17 cellular contexts compared by ENCODE assay signal in genomic region chr11:132790466-132790865, GRCh38.
DNase-seq lines count a peak whose midpoint lies in the region; ATAC-seq lines count a peak whose summit lies in the region.
"Had no signal": no experiment of that assay in that cellular context is flagged by ENCODE, and none has a peak within 500 bp of the region (broad histone marks: within the 10 kb centered on the region; RNA-seq: fewer than 3 reads in every experiment).

No MANE protein-coding gene starts in this region.

- H4K8ac ChIP-seq in mesenchymal stem cell (ENCODE audit: low read length) = peak overlapping the region; percentile 61

- no peaks in the 10 kb centered on the region for H3K27me3 ChIP-seq in mesenchymal stem cell (ENCODE audit: control insufficient read depth in 1 of 2, insufficient read depth in 1 of 2, low read length in 2 of 2)
- H3K27me3 ChIP-seq: BLaER1 had no signal

- H3K18ac ChIP-seq in mesenchymal stem cell (ENCODE audit: low read depth in 1 of 2, low read length in 2 of 2) = no peak overlapping the region

- no peak overlapping the region for H3K9ac ChIP-seq in mesenchymal stem cell (ENCODE audit: low read length)
- H3K9ac ChIP-seq: BLaER1 had no signal

- H3K4me3 ChIP-seq in mesenchymal stem cell (ENCODE audit: insufficient read depth in 1 of 2, low read depth in 1 of 2, low read length in 2 of 2) = no peak overlapping the region
- H3K4me3 ChIP-seq: BLaER1 had no signal

- H3K9me3 ChIP-seq in mesenchymal stem cell (ENCODE audit: control insufficient read depth, low read length) = no peaks in the 10 kb centered on the region
- H3K9me3 ChIP-seq: BLaER1, Caco-2 had no signal

- no peak overlapping the region for H3K14ac ChIP-seq in mesenchymal stem cell (ENCODE audit: low read length in 2 of 2)

- no peak for ATAC-seq in HG02981 (IDR thresholded peaks at IDR 0.05; ENCODE audit: unreplicated experiment)
- ATAC-seq: CD8-positive, alpha-beta T cell; HCT116 had no signal

- in situ Hi-C loops in G401 (cut with HindIII; ENCODE audit: low sequenced_read_pairs) = no loop called here

- no peaks in the 10 kb centered on the region for H3K4me1 ChIP-seq in mesenchymal stem cell (ENCODE audit: control insufficient read depth, insufficient read depth, low read depth, low read length)
- H3K4me1 ChIP-seq: Caco-2 had no signal

- no peak overlapping the region for H3K4me2 ChIP-seq in mesenchymal stem cell (ENCODE audit: low read length, poor library complexity, severe bottlenecking)

- no peak overlapping the region for H2BK15ac ChIP-seq in mesenchymal stem cell (ENCODE audit: low read depth, poor library complexity, severe bottlenecking)

- no peak overlapping the region for H3K27ac ChIP-seq in mesenchymal stem cell (ENCODE audit: low read length, poor library complexity, severe bottlenecking)
- H3K27ac ChIP-seq: 22Rv1, BLaER1, C4-2B had no signal

- no peak overlapping the region for H3K23ac ChIP-seq in mesenchymal stem cell (ENCODE audit: low read length in 2 of 2)

- WGBS in mesenchymal stem cell = 91% methylated on average over 4 of the region's 5 CpGs

- H2AFZ ChIP-seq in mesenchymal stem cell (ENCODE audit: low read depth, low read length) = no peak overlapping the region

- no peak overlapping the region for H2BK120ac ChIP-seq in mesenchymal stem cell (ENCODE audit: low read depth, low read length)

- DNase-seq in G401 (ENCODE audit: low spot score) (peak; percentile 65), cerebellum (ENCODE audit: low spot score) (peak; percentile 32), mesenchymal stem cell (no peak), GM03348 (ENCODE audit: low spot score) (no peak), hepatic stellate cell (ENCODE audit: low spot score) (no peak)
- DNase-seq: Caco-2; CD4-positive, CD25-positive, alpha-beta regulatory T cell; CD8-positive, alpha-beta T cell; DMS153; DND-41; GDM1; H9 had no signal

- H2BK12ac ChIP-seq in mesenchymal stem cell (ENCODE audit: low read length in 2 of 2) = no peak overlapping the region

- H2BK5ac ChIP-seq in mesenchymal stem cell (ENCODE audit: low read depth, low read length, poor library complexity, severe bottlenecking) = no peak overlapping the region

- H4K91ac ChIP-seq in mesenchymal stem cell (ENCODE audit: low read length) = no peak overlapping the region

- no peak overlapping the region for H2AK5ac ChIP-seq in mesenchymal stem cell (ENCODE audit: low read length, severe bottlenecking)

- no peak overlapping the region for H3K4ac ChIP-seq in mesenchymal stem cell (ENCODE audit: low read depth in 1 of 2, low read length in 2 of 2)

- H3K36me3 ChIP-seq in mesenchymal stem cell (ENCODE audit: control insufficient read depth in 1 of 2, insufficient read depth in 2 of 2, low read depth in 1 of 2, low read length in 2 of 2) = no peaks in the 10 kb centered on the region
- H3K36me3 ChIP-seq: BLaER1 had no signal

- H3K79me1 ChIP-seq in mesenchymal stem cell (replicated peaks; ENCODE audit: low read length, poor library complexity, severe bottlenecking) = no peaks in the 10 kb centered on the region

Comparison
In these comparisons a context has a peak if more than half of its experiments do, and no peak if none do; other contexts are left out.
1. DNase-seq: peak in G401 (single experiment) and cerebellum (single experiment); none in mesenchymal stem cell (single experiment), GM03348 (single experiment) and hepatic stellate cell (single experiment).